ENCODE assay signal across 9 cellular contexts in the genomic region with DNA sequence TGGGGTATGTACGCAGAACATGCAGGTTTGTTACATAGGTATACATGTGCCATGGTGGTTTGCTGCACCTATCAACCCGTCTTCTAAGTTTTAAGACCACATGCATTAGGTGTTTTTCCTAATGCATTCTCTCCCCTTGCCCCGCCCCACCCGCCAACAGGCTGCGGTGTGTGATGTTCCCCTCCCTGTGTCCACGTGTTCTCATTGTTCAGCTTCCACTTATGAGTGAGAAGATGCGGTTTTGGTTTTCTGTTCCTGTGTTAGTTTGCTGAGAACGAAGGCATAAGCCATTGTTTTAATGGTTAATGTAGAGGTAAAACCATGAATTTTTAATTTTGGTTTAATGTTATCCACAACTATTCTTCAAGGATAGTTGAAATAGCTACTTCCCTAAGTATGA.
"Had no signal": no experiment of that assay in that cellular context is flagged by ENCODE, and none has a peak within 500 bp of the region (broad histone marks: within the 10 kb centered on the region; RNA-seq: fewer than 3 reads in every experiment).

No MANE protein-coding gene starts in this region.

- H3K27ac ChIP-seq: HL-60 had no signal

- H3K4me3 ChIP-seq: GM23338, K562 had no signal

- ATAC-seq: GM23338, K562 had no signal

- DNase-seq: H9, HCEC 1CT, IMR-90, KG1 had no signal

- H3K4me2 ChIP-seq: GM23338 had no signal

- FAIRE-seq: H1, H54, K562 had no signal
